ENCODE assay signal across 17 cellular contexts in the genomic region with DNA sequence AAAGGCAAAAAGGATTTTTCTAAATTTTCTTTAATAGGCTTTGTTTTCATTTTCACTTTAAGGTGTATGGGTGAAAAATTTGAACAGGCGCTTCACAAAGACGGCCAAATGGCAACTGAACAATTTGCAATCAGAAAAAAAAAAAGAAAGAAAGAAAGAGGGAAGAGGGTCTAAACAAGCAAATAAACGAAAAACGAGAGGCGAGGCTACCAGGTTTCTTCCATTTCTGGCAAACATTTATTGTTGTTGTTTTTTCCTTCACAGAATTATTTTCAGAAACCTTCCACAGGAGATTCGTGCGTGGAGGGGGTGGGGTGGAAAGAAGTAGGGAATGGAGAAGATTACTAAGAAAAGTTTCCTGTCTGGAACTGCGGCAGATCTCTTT. TPM values are rescaled to one million over a fixed set of nuclear protein-coding genes. Genes with fewer than 3 reads are reported as not detected.
DNase-seq lines count a peak whose midpoint lies in the region; ATAC-seq, FAIRE-seq and TF ChIP-seq lines count a peak whose summit lies in the region.
"Had no signal": no experiment of that assay in that cellular context is flagged by ENCODE, and none has a peak within 500 bp of the region (broad histone marks: within the 10 kb centered on the region; RNA-seq: fewer than 3 reads in every experiment).

No MANE protein-coding gene starts in this region.

- intact Hi-C loops in IMR-90 (cut with micrococcal nuclease): no loop called here

- no peak overlapping the region for H2BK15ac ChIP-seq in IMR-90 (ENCODE audit: low read depth, low read length)

- no peak overlapping the region for H2AFZ ChIP-seq in IMR-90 (replicated peaks; ENCODE audit: low read length, poor library complexity)

- no peak overlapping the region for H2AK9ac ChIP-seq in IMR-90 (replicated peaks; ENCODE audit: low read depth, low read length, poor library complexity)

- peak overlapping the region; percentile 70 for H3K4me3 Mint-ChIP-seq in mesothelial cell of epicardium
- H3K4me3 Mint-ChIP-seq: T-helper 2 cell treated with Interferon-gamma antibody and Interleukin-4, amounts not matched to agents 5 μg/mL and 100 μg/mL, for 36 hours had no signal

- no peak for TF ChIP-seq RAD21 in IMR-90 (IDR thresholded peaks at IDR 0.05; ENCODE audit: low read length)

- H3K4me2 ChIP-seq in IMR-90 (ENCODE audit: low read depth, low read length): peak overlapping the region; percentile 54; the same call in 1 of the 2 replicates
- H3K4me2 ChIP-seq: BLaER1 treated with 17β-estradiol and CSF1 and Interleukin-3, amounts not matched to agents 10 nM and 100 nM had no signal

- no peaks in the 10 kb centered on the region for H3K4me1 ChIP-seq in IMR-90 (ENCODE audit: control insufficient read depth, insufficient read depth, low read length)
- H3K4me1 ChIP-seq: BLaER1 treated with 17β-estradiol and CSF1 and Interleukin-3, amounts not matched to agents 10 nM and 100 nM; Peyer's patch had no signal

- no peak overlapping the region for H2BK20ac ChIP-seq in IMR-90 (ENCODE audit: low read depth, low read length)

- H3K27me3 ChIP-seq in GM06990 (replicated peaks; ENCODE audit: control insufficient read depth, insufficient read depth, low read length) (no peaks in the 10 kb centered on the region), IMR-90 (ENCODE audit: control insufficient read depth, insufficient read depth, low read length) (peaks cover 59% of the 10 kb centered on the region), bronchial epithelial cell (ENCODE audit: control insufficient read depth, insufficient read depth, low read length) (peaks cover 22% of the 10 kb centered on the region)

- H3K4me3 ChIP-seq in GM06990 (replicated peaks; ENCODE audit: low read depth, low read length) (0 out of 2 replicates have a peak overlapping the region, but pooled peaks have one; percentile 8), IMR-90 (ENCODE audit: insufficient read depth, low read depth, low read length) (no peak overlapping the region), bronchial epithelial cell (ENCODE audit: low read depth, low read length) (peak overlapping the region; percentile 16)
- H3K4me3 ChIP-seq: BLaER1 treated with 17β-estradiol and CSF1 and Interleukin-3, amounts not matched to agents 10 nM and 100 nM; Peyer's patch had no signal

- no peak overlapping the region for H3K27ac Mint-ChIP-seq in mesothelial cell of epicardium
- H3K27ac Mint-ChIP-seq: T-helper 2 cell treated with Interferon-gamma antibody and Interleukin-4, amounts not matched to agents 5 μg/mL and 100 μg/mL, for 36 hours had no signal

- H4K91ac ChIP-seq in IMR-90 (ENCODE audit: insufficient read depth, low read depth, low read length): no peak overlapping the region

- in situ Hi-C loops in IMR-90 (cut with MboI; ENCODE audit: low sequenced_read_pairs): no loop called here

- peaks cover 57% of the 10 kb centered on the region for H3K27me3 Mint-ChIP-seq in mesothelial cell of epicardium (ENCODE audit: low read depth)

- H3K9me3 ChIP-seq in IMR-90 (ENCODE audit: control insufficient read depth, insufficient read depth, low read length): peaks cover 4% of the 10 kb centered on the region

- CTCF ChIA-PET in IMR-90 (lab: Yijun Ruan, JAX): no interaction called here

- no peak overlapping the region for H2AK5ac ChIP-seq in IMR-90 (ENCODE audit: low read depth, low read length)

- no peak for FAIRE-seq in bronchial epithelial cell (lab: Jason Lieb, UNC)

- no peaks in the 10 kb centered on the region for H3K79me1 ChIP-seq in IMR-90 (ENCODE audit: low read depth in 1 of 2, low read length in 2 of 2)

- no peaks in the 10 kb centered on the region for H4K20me1 ChIP-seq in IMR-90 (ENCODE audit: insufficient read depth, low read length)
- H4K20me1 ChIP-seq: BLaER1 treated with 17β-estradiol and CSF1 and Interleukin-3, amounts not matched to agents 10 nM and 100 nM had no signal

- no peaks in the 10 kb centered on the region for H3K9me3 Mint-ChIP-seq in mesothelial cell of epicardium

- no peak overlapping the region for H3K27ac ChIP-seq in IMR-90 (ENCODE audit: insufficient read depth, low read length)
- H3K27ac ChIP-seq: BLaER1 treated with 17β-estradiol and CSF1 and Interleukin-3, amounts not matched to agents 10 nM and 100 nM; Peyer's patch had no signal

- H3K18ac ChIP-seq in IMR-90 (ENCODE audit: low read depth, low read length): no peak overlapping the region

- H3K36me3 ChIP-seq in GM06990 (ENCODE audit: control insufficient read depth, insufficient read depth, low read length) (no peaks in the 10 kb centered on the region), IMR-90 (ENCODE audit: control insufficient read depth, insufficient read depth, low read length) (no peaks in the 10 kb centered on the region), bronchial epithelial cell (ENCODE audit: control insufficient read depth, insufficient read depth, low read length) (no peaks in the 10 kb centered on the region)
- H3K36me3 ChIP-seq: BLaER1 treated with 17β-estradiol and CSF1 and Interleukin-3, amounts not matched to agents 10 nM and 100 nM; Peyer's patch had no signal

- 10% methylated on average over 2 of the region's 8 CpGs; no CpG with 5 or more reads in 1 of the 2 experiments for WGBS in IMR-90 (ENCODE audit: extremely low coverage in 2 of 2, insufficient read length in 1 of 2), 2 experiments

- no peak for TF ChIP-seq CTCF in GM06990 (IDR thresholded peaks at IDR 0.05; ENCODE audit: insufficient read depth, low read length, poor library complexity, severe bottlenecking)
- no peak for TF ChIP-seq CTCF in IMR-90 (conservative IDR thresholded peaks at IDR 0.05; ENCODE audit: low read depth, low read length)
- no peak for TF ChIP-seq CTCF in bronchial epithelial cell (IDR thresholded peaks at IDR 0.05; ENCODE audit: insufficient read depth, low read length, severe bottlenecking)
- TF ChIP-seq CTCF in mesothelial cell of epicardium (IDR thresholded peaks at IDR 0.05; ENCODE audit: unreplicated experiment): no peak

- DNase-seq in GM06990 (ENCODE audit: extremely low read depth, insufficient read length) (no peak), IMR-90 (no peak), bronchial epithelial cell (ENCODE audit: low read depth) (no peak), mesothelial cell of epicardium (ENCODE audit: low spot score in 2 of 2, unreplicated experiment in 2 of 2) (no peak), OCI-M2 (lab: John Stamatoyannopoulos, UW; ENCODE audit: unreplicated experiment) (no peak)
- DNase-seq: activated CD4-positive, alpha-beta T cell treated with anti-CD3 and anti-CD28 coated beads, Interleukin-2, amount 50 U/mL, for 48 hours; activated gamma-delta T cell treated with Interleukin-2 at 50 U/mL for 16 hours; NCI-H446; Peyer's patch had no signal

- POLR2A ChIA-PET in IMR-90 (lab: Charles Lee; ENCODE audit: unreplicated experiment): no interaction called here

- H3K9me1 ChIP-seq in IMR-90 (ENCODE audit: insufficient read depth, low read length): no peaks in the 10 kb centered on the region

- peaks cover 30% of the 10 kb centered on the region for H3K4me1 Mint-ChIP-seq in mesothelial cell of epicardium

- no peak overlapping the region for H3K4ac ChIP-seq in IMR-90 (ENCODE audit: low read depth, low read length)

- no peak overlapping the region for H3K56ac ChIP-seq in IMR-90 (ENCODE audit: extremely low read depth, insufficient read depth, low read length)

- H3K9ac ChIP-seq in IMR-90 (ENCODE audit: low read depth, low read length): no peak overlapping the region
- H3K9ac ChIP-seq: BLaER1 treated with 17β-estradiol and CSF1 and Interleukin-3, amounts not matched to agents 10 nM and 100 nM had no signal

- ATAC-seq in IMR-90 (ENCODE audit: low read depth) (no peak), GM21447 (IDR thresholded peaks at IDR 0.05; ENCODE audit: unreplicated experiment) (no peak), GM18861 (IDR thresholded peaks at IDR 0.05; ENCODE audit: unreplicated experiment) (no peak), HG03469 (IDR thresholded peaks at IDR 0.05; ENCODE audit: unreplicated experiment) (no peak)
- ATAC-seq: sciatic nerve had no signal

- no peak for TF ChIP-seq POLR2A in IMR-90 (IDR thresholded peaks at IDR 0.05; ENCODE audit: low read depth, low read length)

- no peak overlapping the region for H2BK120ac ChIP-seq in IMR-90 (ENCODE audit: low read depth, low read length)

- H3K14ac ChIP-seq in IMR-90 (replicated peaks; ENCODE audit: low read depth, low read length): no peak overlapping the region

- H3K23ac ChIP-seq in IMR-90 (ENCODE audit: low read depth, low read length): no peak overlapping the region

- no peak overlapping the region for H4K5ac ChIP-seq in IMR-90 (ENCODE audit: low read depth, low read length)

- H2BK5ac ChIP-seq in IMR-90 (ENCODE audit: low read depth, low read length, poor library complexity, severe bottlenecking): no peak overlapping the region

- H4K8ac ChIP-seq in IMR-90 (ENCODE audit: low read depth in 2 of 2, low read length in 2 of 2): no peak overlapping the region

- dilution Hi-C loops in IMR-90 (cut with HindIII; ENCODE audit: low sequenced_read_pairs, unreplicated experiment): no loop called here

- no peaks in the 10 kb centered on the region for H3K36me3 Mint-ChIP-seq in mesothelial cell of epicardium

- BruUV-seq in IMR-90 (replicated peaks; lab: Mats Ljungman, UMichigan): no TSS peak

TF ChIP-seq in IMR-90, 13 proteins besides CTCF, POLR2A, EP300 and RAD21 (continues in another document):
- TF ChIP-seq RCOR1 (IDR thresholded peaks at IDR 0.05; ENCODE audit: insufficient replicate concordance, low read length) (no peak), CHD1 (IDR thresholded peaks at IDR 0.05; ENCODE audit: low read depth, low read length) (no peak), MXI1 (IDR thresholded peaks at IDR 0.05; ENCODE audit: borderline replicate concordance, low read depth, low read length) (no peak), FOS (IDR thresholded peaks at IDR 0.05; ENCODE audit: low read depth, low read length) (no peak)

RNA-seq across cellular contexts. Expression of a gene that starts 24.3 kb away (rescaled TPM):
- total RNA-seq in IMR-90 (2012; rRNA removed) (not detected in 2 replicates), bronchial epithelial cell (not detected in 2 replicates), mesothelial cell of epicardium (0.07 TPM in 1 of 3 replicates, not detected in the others)
- not detected in 2 replicates for polyA plus RNA-seq in IMR-90 (2012; rRNA removed)
- not detected in 2 replicates for polyA plus RNA-seq in IMR-90 (2012; cell fraction: cytosol; rRNA removed)
- not detected in 2 replicates for polyA plus RNA-seq in IMR-90 (2012; cell fraction: nucleus; rRNA removed; ENCODE audit: low replicate concordance)
- total RNA-seq: fibroblast of lung, Peyer's patch, sciatic nerve, subcutaneous adipose tissue had no signal
- polyA plus RNA-seq: fibroblast of lung had no signal

RNA-seq across cellular contexts. Expression of a gene that starts 40.2 kb away (rescaled TPM):
- not detected in 2 replicates for total RNA-seq in IMR-90 (2012; rRNA removed)
- polyA plus RNA-seq in IMR-90 (2012; rRNA removed): 0.14 and 0.39 TPM in 2 replicates
- polyA plus RNA-seq in IMR-90 (2012; cell fraction: cytosol; rRNA removed): 0.22 TPM in 2 replicates
- 0.82 and 1.1 TPM in 2 replicates for polyA plus RNA-seq in IMR-90 (2012; cell fraction: nucleus; rRNA removed; ENCODE audit: low replicate concordance)
- 4.5 and 15.1 TPM in 2 replicates for total RNA-seq in bronchial epithelial cell
- total RNA-seq in mesothelial cell of epicardium: 16.2 to 20.6 TPM (median 19.1 TPM) in 3 replicates
- total RNA-seq: fibroblast of lung had no signal
- polyA plus RNA-seq: fibroblast of lung had no signal
